In the genomic region with DNA sequence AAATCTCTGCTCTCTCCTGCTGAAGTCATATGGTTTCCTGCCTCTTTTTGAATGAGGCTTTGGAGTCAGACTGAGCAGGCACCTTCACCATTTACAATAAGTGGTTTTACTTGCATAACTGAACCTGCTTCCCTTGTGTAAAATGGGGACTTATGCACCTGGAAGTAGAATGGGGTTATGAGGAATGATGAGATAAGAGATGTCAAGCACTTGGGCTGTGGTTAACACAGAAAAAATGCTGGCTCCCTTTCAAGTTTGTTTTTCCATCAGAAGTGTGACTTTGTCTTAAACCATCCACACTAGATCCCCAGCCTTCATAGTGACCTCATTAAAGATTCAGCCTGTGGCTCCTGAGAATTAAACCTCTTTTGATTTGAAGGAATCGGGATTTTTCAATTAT, we compare ENCODE assay signal across 1 cellular context.
TF ChIP-seq lines count a peak whose summit lies in the region.

No MANE protein-coding gene starts in this region.

TF ChIP-seq in K562, 482 proteins besides CTCF, POLR2A, EP300 and RAD21:
- 0 out of 2 replicates have a peak, but pooled peaks have one; percentile 19 for TF ChIP-seq TEAD4 (IDR thresholded peaks at IDR 0.05; ENCODE audit: low read length)
- no peak for TF ChIP-seq TEAD4 (CRISPR knock-in tag; IDR thresholded peaks at IDR 0.05; ENCODE audit: borderline replicate concordance)
- TF ChIP-seq TOE1 (IDR thresholded peaks at IDR 0.05; ENCODE audit: borderline replicate concordance) = no peak
- TF ChIP-seq TOE1 (CRISPR knock-in tag; IDR thresholded peaks at IDR 0.05; ENCODE audit: borderline replicate concordance, low read depth) = no peak
- TF ChIP-seq, protein P1, sequence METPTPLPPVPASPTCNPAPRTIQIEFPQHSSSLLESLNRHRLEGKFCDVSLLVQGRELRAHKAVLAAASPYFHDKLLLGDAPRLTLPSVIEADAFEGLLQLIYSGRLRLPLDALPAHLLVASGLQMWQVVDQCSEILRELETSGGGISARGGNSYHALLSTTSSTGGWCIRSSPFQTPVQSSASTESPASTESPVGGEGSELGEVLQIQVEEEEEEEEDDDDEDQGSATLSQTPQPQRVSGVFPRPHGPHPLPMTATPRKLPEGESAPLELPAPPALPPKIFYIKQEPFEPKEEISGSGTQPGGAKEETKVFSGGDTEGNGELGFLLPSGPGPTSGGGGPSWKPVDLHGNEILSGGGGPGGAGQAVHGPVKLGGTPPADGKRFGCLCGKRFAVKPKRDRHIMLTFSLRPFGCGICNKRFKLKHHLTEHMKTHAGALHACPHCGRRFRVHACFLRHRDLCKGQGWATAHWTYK (CRISPR knock-in tag; IDR thresholded peaks at IDR 0.05) = no peak
- TF ChIP-seq KDM1A (IDR thresholded peaks at IDR 0.05) = peak in 1 of 2 experiments; percentile 31; a peak in 1 of 4 replicates
- peak; percentile 10; the same call in 1 of the 2 replicates for TF ChIP-seq CBFA2T3 (IDR thresholded peaks at IDR 0.05)
